In genomic region chr11:44316388-44317240, GRCh38 we compare ENCODE assay signal across 10 cellular contexts. TPM values are rescaled to one million over a fixed set of nuclear protein-coding genes. Genes with fewer than 3 reads are reported as not detected.
DNase-seq lines count a peak whose midpoint lies in the region; ATAC-seq and TF ChIP-seq lines count a peak whose summit lies in the region.
"Had no signal": no experiment of that assay in that cellular context is flagged by ENCODE, and none has a peak within 500 bp of the region (broad histone marks: within the 10 kb centered on the region; RNA-seq: fewer than 3 reads in every experiment).

No MANE protein-coding gene starts in this region.

- intact Hi-C loops in breast epithelium (cut with DNase I; ENCODE audit: low total_unique reads) = no loop called here

- H3K9me3 ChIP-seq in breast epithelium (no peaks in the 10 kb centered on the region), muscle layer of colon (ENCODE audit: low read length) (no peaks in the 10 kb centered on the region)

- TF ChIP-seq POLR2A in breast epithelium (IDR thresholded peaks at IDR 0.05) = no peak

- DNase-seq in ACHN (peak; percentile 47), breast epithelium (ENCODE audit: low spot score in 2 of 2) (no peak), NCI-H226 (no peak)

- H3K27me3 ChIP-seq in breast epithelium (peaks cover 0 to 92% of the 10 kb centered on the region in 2 donors), muscle layer of colon (ENCODE audit: control insufficient read depth in 1 of 2, insufficient read depth in 2 of 2, low read length in 2 of 2) (peaks cover 92 to 100% of the 10 kb centered on the region in 2 donors)

- H3K4me1 ChIP-seq in breast epithelium (no peaks in the 10 kb centered on the region), muscle layer of colon (ENCODE audit: insufficient read depth, low read length) (peaks cover 10% of the 10 kb centered on the region)

- peaks cover 86% of the 10 kb centered on the region for H3K27me3 Mint-ChIP-seq in IgD-negative memory B cell

- in situ Hi-C loops in ACHN (cut with HindIII; ENCODE audit: low pct_ligation_motif_present, low pct_unique_long_range_greater_than_20kb, low sequenced_read_pairs) = no loop called here

- H3K27ac Mint-ChIP-seq in IgD-negative memory B cell = peak overlapping the region in 1 of 3 donors; percentile 27

- TF ChIP-seq CTCF in breast epithelium (IDR thresholded peaks at IDR 0.05) = no peak

- H3K9ac ChIP-seq in muscle layer of colon (ENCODE audit: low read length) = no peak overlapping the region

- peak overlapping the region in 3 of 4 donors; percentile 33 to 54 (median 43) for H3K4me3 Mint-ChIP-seq in IgD-negative memory B cell

- ATAC-seq in HG03139 (IDR thresholded peaks at IDR 0.05; ENCODE audit: unreplicated experiment) (no peak), HG03354 (IDR thresholded peaks at IDR 0.05; ENCODE audit: poor library complexity, severe bottlenecking, unreplicated experiment) (no peak)
- no peak for ATAC-seq in activated CD4-positive, CD25-positive, alpha-beta regulatory T cell treated with anti-CD3 and anti-CD28 coated beads, Interleukin-2, amount 50 U/mL, for 24 hours

- H3K4me3 ChIP-seq in breast epithelium (peak overlapping the region; percentile 28 to 76 (median 49)), muscle layer of colon (ENCODE audit: low read depth in 1 of 2, low read length in 2 of 2) (peak overlapping the region; percentile 23 to 30)
- H3K4me3 ChIP-seq: SK-N-MC had no signal

- H3K9me3 Mint-ChIP-seq in IgD-negative memory B cell = no peaks in the 10 kb centered on the region

- no peaks in the 10 kb centered on the region for H3K36me3 Mint-ChIP-seq in IgD-negative memory B cell

- peaks cover 3 to 21% (median 14%) of the 10 kb centered on the region in 3 donors for H3K4me1 Mint-ChIP-seq in IgD-negative memory B cell

- H3K36me3 ChIP-seq in breast epithelium (no peaks in the 10 kb centered on the region), muscle layer of colon (ENCODE audit: insufficient read depth, low read length) (no peaks in the 10 kb centered on the region)

- H3K27ac ChIP-seq in breast epithelium = peak overlapping the region; percentile 52 to 84
- no peak overlapping the region for H3K27ac ChIP-seq in muscle layer of colon (ENCODE audit: low read depth, low read length)
- H3K27ac ChIP-seq: SK-N-MC had no signal

RNA-seq across cellular contexts. Expression of gene ALX4, which starts 6.7 kb away (rescaled TPM):
- not detected for polyA plus RNA-seq in IgD-negative memory B cell
- total RNA-seq in breast epithelium = 1 to 10 TPM in 2 of 3 donors, under 1 TPM in 1; under 0.01 to 5.2 (median 1.9) TPM
- total RNA-seq: kidney epithelial cell had no signal
